2 cellular contexts compared by ENCODE assay signal in genomic region chr11:18010271-18010670, GRCh38.
TF ChIP-seq lines count a peak whose summit lies in the region.

No MANE protein-coding gene starts in this region.

TF ChIP-seq in A549, 52 proteins besides CTCF, POLR2A, EP300 and RAD21:
- TF ChIP-seq EHF (CRISPR knock-in tag; IDR thresholded peaks at IDR 0.05) (no peak), FOXS1 (CRISPR knock-in tag; IDR thresholded peaks at IDR 0.05) (no peak), FOSL2 (IDR thresholded peaks at IDR 0.05) (no peak), FOSL2 (CRISPR knock-in tag; IDR thresholded peaks at IDR 0.05) (no peak), ZNF302 (CRISPR knock-in tag; IDR thresholded peaks at IDR 0.05) (no peak), KDM1A (IDR thresholded peaks at IDR 0.05; ENCODE audit: low read depth) (0 out of 2 replicates have a peak, but pooled peaks have one; percentile 58)
- TF ChIP-seq, protein P1, sequence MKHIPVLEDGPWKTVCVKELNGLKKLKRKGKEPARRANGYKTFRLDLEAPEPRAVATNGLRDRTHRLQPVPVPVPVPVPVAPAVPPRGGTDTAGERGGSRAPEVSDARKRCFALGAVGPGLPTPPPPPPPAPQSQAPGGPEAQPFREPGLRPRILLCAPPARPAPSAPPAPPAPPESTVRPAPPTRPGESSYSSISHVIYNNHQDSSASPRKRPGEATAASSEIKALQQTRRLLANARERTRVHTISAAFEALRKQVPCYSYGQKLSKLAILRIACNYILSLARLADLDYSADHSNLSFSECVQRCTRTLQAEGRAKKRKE (CRISPR knock-in tag; IDR thresholded peaks at IDR 0.05; ENCODE audit: low read depth), result no peak

TF ChIP-seq in K562, 482 proteins besides CTCF, POLR2A, EP300 and RAD21 (continues in another document):
- TF ChIP-seq GTF2A2 (tag; IDR thresholded peaks at IDR 0.05), result no peak
- no peak for TF ChIP-seq ARHGAP35 (IDR thresholded peaks at IDR 0.05; ENCODE audit: partially characterized antibody)
- TF ChIP-seq ZNF134 (CRISPR knock-in tag; conservative IDR thresholded peaks at IDR 0.05), result no peak
- TF ChIP-seq HDAC2 (IDR thresholded peaks at IDR 0.05), result no peak
- no peak for TF ChIP-seq SMARCB1 (IDR thresholded peaks at IDR 0.05; ENCODE audit: insufficient read length, low read depth)
- TF ChIP-seq, protein P2, sequence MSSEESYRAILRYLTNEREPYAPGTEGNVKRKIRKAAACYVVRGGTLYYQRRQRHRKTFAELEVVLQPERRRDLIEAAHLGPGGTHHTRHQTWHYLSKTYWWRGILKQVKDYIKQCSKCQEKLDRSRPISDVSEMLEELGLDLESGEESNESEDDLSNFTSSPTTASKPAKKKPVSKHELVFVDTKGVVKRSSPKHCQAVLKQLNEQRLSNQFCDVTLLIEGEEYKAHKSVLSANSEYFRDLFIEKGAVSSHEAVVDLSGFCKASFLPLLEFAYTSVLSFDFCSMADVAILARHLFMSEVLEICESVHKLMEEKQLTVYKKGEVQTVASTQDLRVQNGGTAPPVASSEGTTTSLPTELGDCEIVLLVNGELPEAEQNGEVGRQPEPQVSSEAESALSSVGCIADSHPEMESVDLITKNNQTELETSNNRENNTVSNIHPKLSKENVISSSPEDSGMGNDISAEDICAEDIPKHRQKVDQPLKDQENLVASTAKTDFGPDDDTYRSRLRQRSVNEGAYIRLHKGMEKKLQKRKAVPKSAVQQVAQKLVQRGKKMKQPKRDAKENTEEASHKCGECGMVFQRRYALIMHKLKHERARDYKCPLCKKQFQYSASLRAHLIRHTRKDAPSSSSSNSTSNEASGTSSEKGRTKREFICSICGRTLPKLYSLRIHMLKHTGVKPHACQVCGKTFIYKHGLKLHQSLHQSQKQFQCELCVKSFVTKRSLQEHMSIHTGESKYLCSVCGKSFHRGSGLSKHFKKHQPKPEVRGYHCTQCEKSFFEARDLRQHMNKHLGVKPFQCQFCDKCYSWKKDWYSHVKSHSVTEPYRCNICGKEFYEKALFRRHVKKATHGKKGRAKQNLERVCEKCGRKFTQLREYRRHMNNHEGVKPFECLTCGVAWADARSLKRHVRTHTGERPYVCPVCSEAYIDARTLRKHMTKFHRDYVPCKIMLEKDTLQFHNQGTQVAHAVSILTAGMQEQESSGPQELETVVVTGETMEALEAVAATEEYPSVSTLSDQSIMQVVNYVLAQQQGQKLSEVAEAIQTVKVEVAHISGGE (CRISPR knock-in tag; IDR thresholded peaks at IDR 0.05), result no peak
- no peak for TF ChIP-seq ZBTB26 (CRISPR knock-in tag; IDR thresholded peaks at IDR 0.05)
- TF ChIP-seq GTF2E2 (tag; IDR thresholded peaks at IDR 0.05), result no peak
- no peak for TF ChIP-seq ZNF311 (CRISPR knock-in tag; IDR thresholded peaks at IDR 0.05)
- TF ChIP-seq HINFP (tag; conservative IDR thresholded peaks at IDR 0.05; ENCODE audit: low read depth), result no peak
- TF ChIP-seq, protein P3, sequence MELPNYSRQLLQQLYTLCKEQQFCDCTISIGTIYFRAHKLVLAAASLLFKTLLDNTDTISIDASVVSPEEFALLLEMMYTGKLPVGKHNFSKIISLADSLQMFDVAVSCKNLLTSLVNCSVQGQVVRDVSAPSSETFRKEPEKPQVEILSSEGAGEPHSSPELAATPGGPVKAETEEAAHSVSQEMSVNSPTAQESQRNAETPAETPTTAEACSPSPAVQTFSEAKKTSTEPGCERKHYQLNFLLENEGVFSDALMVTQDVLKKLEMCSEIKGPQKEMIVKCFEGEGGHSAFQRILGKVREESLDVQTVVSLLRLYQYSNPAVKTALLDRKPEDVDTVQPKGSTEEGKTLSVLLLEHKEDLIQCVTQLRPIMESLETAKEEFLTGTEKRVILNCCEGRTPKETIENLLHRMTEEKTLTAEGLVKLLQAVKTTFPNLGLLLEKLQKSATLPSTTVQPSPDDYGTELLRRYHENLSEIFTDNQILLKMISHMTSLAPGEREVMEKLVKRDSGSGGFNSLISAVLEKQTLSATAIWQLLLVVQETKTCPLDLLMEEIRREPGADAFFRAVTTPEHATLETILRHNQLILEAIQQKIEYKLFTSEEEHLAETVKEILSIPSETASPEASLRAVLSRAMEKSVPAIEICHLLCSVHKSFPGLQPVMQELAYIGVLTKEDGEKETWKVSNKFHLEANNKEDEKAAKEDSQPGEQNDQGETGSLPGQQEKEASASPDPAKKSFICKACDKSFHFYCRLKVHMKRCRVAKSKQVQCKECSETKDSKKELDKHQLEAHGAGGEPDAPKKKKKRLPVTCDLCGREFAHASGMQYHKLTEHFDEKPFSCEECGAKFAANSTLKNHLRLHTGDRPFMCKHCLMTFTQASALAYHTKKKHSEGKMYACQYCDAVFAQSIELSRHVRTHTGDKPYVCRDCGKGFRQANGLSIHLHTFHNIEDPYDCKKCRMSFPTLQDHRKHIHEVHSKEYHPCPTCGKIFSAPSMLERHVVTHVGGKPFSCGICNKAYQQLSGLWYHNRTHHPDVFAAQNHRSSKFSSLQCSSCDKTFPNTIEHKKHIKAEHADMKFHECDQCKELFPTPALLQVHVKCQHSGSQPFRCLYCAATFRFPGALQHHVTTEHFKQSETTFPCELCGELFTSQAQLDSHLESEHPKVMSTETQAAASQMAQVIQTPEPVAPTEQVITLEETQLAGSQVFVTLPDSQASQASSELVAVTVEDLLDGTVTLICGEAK (IDR thresholded peaks at IDR 0.05), result no peak
- TF ChIP-seq, protein P3 (CRISPR knock-in tag; IDR thresholded peaks at IDR 0.05), result no peak
- TF ChIP-seq BRCA1 (IDR thresholded peaks at IDR 0.05), result no peak
- no peak for TF ChIP-seq BRCA1 (CRISPR knock-in tag; IDR thresholded peaks at IDR 0.05)
- TF ChIP-seq POLR2AphosphoS2 (IDR thresholded peaks at IDR 0.05; ENCODE audit: low read length), result no peak
- TF ChIP-seq ZNF316 (IDR thresholded peaks at IDR 0.05), result no peak
- TF ChIP-seq SMARCA5 (IDR thresholded peaks at IDR 0.05), result no peak
- TF ChIP-seq, protein P4, sequence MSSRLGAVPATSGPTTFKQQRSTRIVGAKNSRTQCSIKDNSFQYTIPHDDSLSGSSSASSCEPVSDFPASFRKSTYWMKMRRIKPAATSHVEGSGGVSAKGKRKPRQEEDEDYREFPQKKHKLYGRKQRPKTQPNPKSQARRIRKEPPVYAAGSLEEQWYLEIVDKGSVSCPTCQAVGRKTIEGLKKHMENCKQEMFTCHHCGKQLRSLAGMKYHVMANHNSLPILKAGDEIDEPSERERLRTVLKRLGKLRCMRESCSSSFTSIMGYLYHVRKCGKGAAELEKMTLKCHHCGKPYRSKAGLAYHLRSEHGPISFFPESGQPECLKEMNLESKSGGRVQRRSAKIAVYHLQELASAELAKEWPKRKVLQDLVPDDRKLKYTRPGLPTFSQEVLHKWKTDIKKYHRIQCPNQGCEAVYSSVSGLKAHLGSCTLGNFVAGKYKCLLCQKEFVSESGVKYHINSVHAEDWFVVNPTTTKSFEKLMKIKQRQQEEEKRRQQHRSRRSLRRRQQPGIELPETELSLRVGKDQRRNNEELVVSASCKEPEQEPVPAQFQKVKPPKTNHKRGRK (tag; IDR thresholded peaks at IDR 0.05), result no peak
- TF ChIP-seq ESRRA (IDR thresholded peaks at IDR 0.05; ENCODE audit: borderline replicate concordance, low read depth), result peak; percentile 89
- no peak for TF ChIP-seq MCM5 (IDR thresholded peaks at IDR 0.05; ENCODE audit: low read depth)
- peak; percentile 52; the same call in 1 of the 2 replicates for TF ChIP-seq BCOR (IDR thresholded peaks at IDR 0.05)
- TF ChIP-seq HNRNPL (IDR thresholded peaks at IDR 0.05; ENCODE audit: low read depth, low read length), result no peak
- TF ChIP-seq ZBTB49 (CRISPR knock-in tag; IDR thresholded peaks at IDR 0.05; ENCODE audit: borderline replicate concordance), result no peak
- TF ChIP-seq ELF4 (CRISPR knock-in tag; IDR thresholded peaks at IDR 0.05), result no peak
- TF ChIP-seq, protein P5, sequence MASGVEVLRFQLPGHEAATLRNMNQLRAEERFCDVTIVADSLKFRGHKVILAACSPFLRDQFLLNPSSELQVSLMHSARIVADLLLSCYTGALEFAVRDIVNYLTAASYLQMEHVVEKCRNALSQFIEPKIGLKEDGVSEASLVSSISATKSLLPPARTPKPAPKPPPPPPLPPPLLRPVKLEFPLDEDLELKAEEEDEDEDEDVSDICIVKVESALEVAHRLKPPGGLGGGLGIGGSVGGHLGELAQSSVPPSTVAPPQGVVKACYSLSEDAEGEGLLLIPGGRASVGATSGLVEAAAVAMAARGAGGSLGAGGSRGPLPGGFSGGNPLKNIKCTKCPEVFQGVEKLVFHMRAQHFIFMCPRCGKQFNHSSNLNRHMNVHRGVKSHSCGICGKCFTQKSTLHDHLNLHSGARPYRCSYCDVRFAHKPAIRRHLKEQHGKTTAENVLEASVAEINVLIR (CRISPR knock-in tag; IDR thresholded peaks at IDR 0.05), result no peak
- no peak for TF ChIP-seq YBX1 (IDR thresholded peaks at IDR 0.05)
